ENCODE assay signal across 9 cellular contexts in genomic region chr18:23260932-23261590, GRCh38.
DNase-seq lines count a peak whose midpoint lies in the region; ATAC-seq, FAIRE-seq and TF ChIP-seq lines count a peak whose summit lies in the region.
"Had no signal": no experiment of that assay in that cellular context is flagged by ENCODE, and none has a peak within 500 bp of the region (broad histone marks: within the 10 kb centered on the region; RNA-seq: fewer than 3 reads in every experiment).

No MANE protein-coding gene starts in this region.

- peaks cover 0 to 6% of the 10 kb centered on the region in 2 experiments; a peak in 3 of 5 replicates for H3K9me3 Mint-ChIP-seq in H9
- H3K9me3 Mint-ChIP-seq in naive thymus-derived CD4-positive, alpha-beta T cell: peaks cover 0 to 2% (median 0%) of the 10 kb centered on the region in 11 donors
- H3K9me3 Mint-ChIP-seq: IgD-negative memory B cell had no signal

- intact Hi-C loops in naive thymus-derived CD4-positive, alpha-beta T cell (cut with micrococcal nuclease): loop anchor here in 1 of 2 donors (2.0 kb wide), 1 partner anchor 30 kb away; no protein-coding TSS in a partner anchor

- H4K8ac ChIP-seq in H9 (replicated peaks; ENCODE audit: insufficient read length, low read depth, low read length): no peak overlapping the region

- no peak overlapping the region for H3K4ac ChIP-seq in H9 (ENCODE audit: low read depth, low read length)

- H3K79me1 ChIP-seq in H9 (ENCODE audit: insufficient read depth, low read depth, low read length, poor library complexity, severe bottlenecking): no peaks in the 10 kb centered on the region

- H3K9me3 ChIP-seq in BLaER1: no peaks in the 10 kb centered on the region
- H3K9me3 ChIP-seq in H9 (ENCODE audit: control insufficient read depth, low read depth, low read length): no peaks in the 10 kb centered on the region
- H3K9me3 ChIP-seq in naive thymus-derived CD4-positive, alpha-beta T cell (ENCODE audit: control insufficient read depth in 2 of 3, low read length in 3 of 3): no peaks in the 10 kb centered on the region

- TF ChIP-seq CTCF in H9 (conservative IDR thresholded peaks at IDR 0.05): no peak
- TF ChIP-seq CTCF in bronchial epithelial cell (IDR thresholded peaks at IDR 0.05; ENCODE audit: insufficient read depth, low read length, severe bottlenecking): no peak

- no peak overlapping the region for H3T11ph ChIP-seq in H9 (ENCODE audit: low read length)

- no peak overlapping the region for H2AK5ac ChIP-seq in H9 (ENCODE audit: insufficient read length, low read length)

- no peaks in the 10 kb centered on the region for H4K20me1 ChIP-seq in BLaER1
- no peaks in the 10 kb centered on the region for H4K20me1 ChIP-seq in H9 (ENCODE audit: control insufficient read depth, insufficient read depth, insufficient read length)

- no peak overlapping the region for H3K14ac ChIP-seq in H9 (ENCODE audit: insufficient read depth, low read length)

- DNase-seq in H9 (no peak), bronchial epithelial cell (ENCODE audit: low read depth) (peak; percentile 29), mucosa of gallbladder (ENCODE audit: low spot score) (no peak), left lobe of liver (ENCODE audit: low spot score) (no peak), glomerular visceral epithelial cell (ENCODE audit: extremely low spot score) (no peak)
- peak in 2 of 9 donors; percentile 3 to 13 for DNase-seq in naive thymus-derived CD4-positive, alpha-beta T cell

- H3K27me3 Mint-ChIP-seq in H9 (ENCODE audit: low read depth): no peaks in the 10 kb centered on the region
- no peaks in the 10 kb centered on the region for H3K27me3 Mint-ChIP-seq in naive thymus-derived CD4-positive, alpha-beta T cell

- H2BK12ac ChIP-seq in H9 (ENCODE audit: insufficient read length, low read depth, low read length): no peak overlapping the region

- H3K36me3 ChIP-seq in BLaER1 (no peaks in the 10 kb centered on the region), bronchial epithelial cell (ENCODE audit: control insufficient read depth, insufficient read depth, low read length) (no peaks in the 10 kb centered on the region)
- no peaks in the 10 kb centered on the region for H3K36me3 ChIP-seq in naive thymus-derived CD4-positive, alpha-beta T cell (ENCODE audit: control insufficient read depth in 2 of 3, insufficient read depth in 3 of 3, low read length in 3 of 3)

- no CpG with 5 or more reads among the region's 7 CpGs for WGBS in H9 (ENCODE audit: extremely low coverage, insufficient read length, low lambda C conversion rate)

- ATAC-seq in naive thymus-derived CD4-positive, alpha-beta T cell: no peak
- ATAC-seq in HG03175 (IDR thresholded peaks at IDR 0.05; ENCODE audit: unreplicated experiment): no peak
- no peak for ATAC-seq in left lobe of liver

- peak overlapping the region; percentile 13; the same call in 1 of the 2 replicates for H3K9ac ChIP-seq in BLaER1
- no peak overlapping the region for H3K9ac ChIP-seq in H9 (ENCODE audit: extremely low read depth, insufficient read length, low read length)

- no peak overlapping the region for H2BK120ac ChIP-seq in H9 (ENCODE audit: low read depth, low read length, poor library complexity, severe bottlenecking)

- H3K23me2 ChIP-seq in H9 (ENCODE audit: insufficient read length, low read depth, low read length, poor library complexity, severe bottlenecking): no peaks in the 10 kb centered on the region

- H2AFZ ChIP-seq in H9 (ENCODE audit: low read length): no peak overlapping the region

- H3K27ac Mint-ChIP-seq in H9: peak overlapping the region; percentile 93 to 99 (median 99); a peak in 5 of 7 replicates
- H3K27ac Mint-ChIP-seq in naive thymus-derived CD4-positive, alpha-beta T cell: peak overlapping the region in 8 of 9 donors; percentile 61 to 87 (median 75)

- peaks cover 100% of the 10 kb centered on the region for H3K4me1 ChIP-seq in BLaER1
- H3K4me1 ChIP-seq in H9 (ENCODE audit: insufficient read depth, low read length): peaks cover 6% of the 10 kb centered on the region; the same call in 1 of the 2 replicates
- peaks cover 0 to 25% of the 10 kb centered on the region in 2 donors for H3K4me1 ChIP-seq in naive thymus-derived CD4-positive, alpha-beta T cell (ENCODE audit: control insufficient read depth in 2 of 2, insufficient read depth in 2 of 2, low read length in 2 of 2)

- no peak overlapping the region for H4K5ac ChIP-seq in H9 (ENCODE audit: insufficient read length, low read depth, low read length)

- peak; percentile 82 for FAIRE-seq in bronchial epithelial cell (lab: Jason Lieb, UNC)

- H3K4me3 Mint-ChIP-seq in H9: no peak overlapping the region
- peak overlapping the region in 8 of 10 donors; percentile 64 to 92 (median 83) for H3K4me3 Mint-ChIP-seq in naive thymus-derived CD4-positive, alpha-beta T cell

- no peak overlapping the region for H3K4me3 ChIP-seq in BLaER1
- H3K4me3 ChIP-seq in bronchial epithelial cell (ENCODE audit: low read depth, low read length): no peak overlapping the region
- H3K4me3 ChIP-seq in naive thymus-derived CD4-positive, alpha-beta T cell (ENCODE audit: low read length): no peak overlapping the region

- H3K79me2 ChIP-seq in H9 (ENCODE audit: insufficient read depth, low read length): no peaks in the 10 kb centered on the region

- CTCF ChIA-PET in naive thymus-derived CD4-positive, alpha-beta T cell (lab: Charles Lee): interaction anchor here (0.6 to 0.8 kb wide), 2 partner anchors 59 to 123 kb away, joined by 3 read pairs; no protein-coding TSS in a partner anchor

- POLR2A ChIA-PET in naive thymus-derived CD4-positive, alpha-beta T cell (lab: Charles Lee): no interaction called here

- H3K27me3 ChIP-seq in BLaER1: no peaks in the 10 kb centered on the region
- H3K27me3 ChIP-seq in H9 (ENCODE audit: insufficient read depth, low read length): no peaks in the 10 kb centered on the region
- H3K27me3 ChIP-seq in bronchial epithelial cell (ENCODE audit: control insufficient read depth, insufficient read depth, low read length): no peaks in the 10 kb centered on the region
- no peaks in the 10 kb centered on the region for H3K27me3 ChIP-seq in naive thymus-derived CD4-positive, alpha-beta T cell (ENCODE audit: control insufficient read depth in 2 of 2, insufficient read depth in 2 of 2, low read length in 2 of 2)

- H4K91ac ChIP-seq in H9 (ENCODE audit: insufficient read length, low read depth, low read length): no peak overlapping the region

- H3K56ac ChIP-seq in H9 (ENCODE audit: insufficient read length, low read depth, low read length): no peak overlapping the region

- H3K27ac ChIP-seq in BLaER1 (peak overlapping the region; percentile 96), H9 (ENCODE audit: insufficient read length, low read depth, low read length) (no peak overlapping the region)
- H3K27ac ChIP-seq in naive thymus-derived CD4-positive, alpha-beta T cell (ENCODE audit: low read depth, low read length): no peak overlapping the region

- peak overlapping the region; percentile 37 for H3K18ac ChIP-seq in H9 (ENCODE audit: insufficient read length, low read depth, low read length)

- H3K4me1 Mint-ChIP-seq in H9: peaks cover 31 to 46% of the 10 kb centered on the region in 2 experiments
- peaks cover 21 to 41% (median 35%) of the 10 kb centered on the region in 7 donors for H3K4me1 Mint-ChIP-seq in naive thymus-derived CD4-positive, alpha-beta T cell

- peaks cover 28 to 36% (median 29%) of the 10 kb centered on the region in 3 experiments; a peak in 6 of 7 replicates for H3K36me3 Mint-ChIP-seq in H9 (ENCODE audit: insufficient read depth in 1 of 3, low read depth in 3 of 3)
- no peaks in the 10 kb centered on the region for H3K36me3 Mint-ChIP-seq in naive thymus-derived CD4-positive, alpha-beta T cell

- H2BK20ac ChIP-seq in H9 (ENCODE audit: low read depth, low read length, poor library complexity, severe bottlenecking): no peak overlapping the region

- H3K23ac ChIP-seq in H9 (ENCODE audit: insufficient read length, low read depth, low read length): no peak overlapping the region

- H3K4me2 ChIP-seq in BLaER1 (peak overlapping the region; percentile 97), H9 (ENCODE audit: insufficient read depth, insufficient read length, low read length) (no peak overlapping the region)

- H2BK15ac ChIP-seq in H9 (ENCODE audit: low read depth, low read length): no peak overlapping the region

- no peak overlapping the region for H2BK5ac ChIP-seq in H9 (ENCODE audit: insufficient read length, low read length)

Comparison
In these comparisons a context has a peak if more than half of its experiments do, and no peak if none do; other contexts are left out.
1. H3K4me3 Mint-ChIP-seq: peak in naive thymus-derived CD4-positive, alpha-beta T cell (8 of 10); none in H9 (0 of 2).